In genomic region chr17:38352245-38353083, GRCh38 we compare ENCODE assay signal across 8 cellular contexts. TPM values are rescaled to one million over a fixed set of nuclear protein-coding genes. Genes with fewer than 3 reads are reported as not detected.
DNase-seq lines count a peak whose midpoint lies in the region; ATAC-seq and TF ChIP-seq lines count a peak whose summit lies in the region.

No MANE protein-coding gene starts in this region.

- H3K4me1 Mint-ChIP-seq in WTC11 (peaks cover 50% of the 10 kb centered on the region), endothelial cell (ENCODE audit: unreplicated experiment) (peaks cover 10% of the 10 kb centered on the region)

- H3K36me3 Mint-ChIP-seq in WTC11 (no peaks in the 10 kb centered on the region), endothelial cell (ENCODE audit: low read depth, unreplicated experiment) (peaks cover 4% of the 10 kb centered on the region)

- H3K27ac ChIP-seq in thymus (ENCODE audit: low read depth) = peak overlapping the region; percentile 54

- under 1% methylated on average over 72 of the region's 72 CpGs for WGBS in thymus

- DNase-seq in NCI-H1092 treated with DMSO at 0.1 percent for 48 hours (lab: John Stamatoyannopoulos, UW) (peak; percentile 8), NCI-H1092 (lab: John Stamatoyannopoulos, UW) (no peak), WTC11 (ENCODE audit: low spot score) (peak; percentile 37), endothelial cell (ENCODE audit: low spot score) (peak; percentile 45), midbrain (lab: John Stamatoyannopoulos, UW) (peak; percentile 43), SHP77 treated with DMSO at 0.1 percent for 48 hours (lab: John Stamatoyannopoulos, UW) (no peak)

- no peaks in the 10 kb centered on the region for H3K36me3 ChIP-seq in thymus (ENCODE audit: control insufficient read depth, insufficient read depth)

- H3K27me3 Mint-ChIP-seq in WTC11 (ENCODE audit: low read depth) (no peaks in the 10 kb centered on the region; the same call in 1 of the 2 replicates), endothelial cell (ENCODE audit: unreplicated experiment) (peaks cover 9% of the 10 kb centered on the region)

- no peak for TF ChIP-seq CTCF in WTC11 (IDR thresholded peaks at IDR 0.05)
- TF ChIP-seq CTCF in endothelial cell (IDR thresholded peaks at IDR 0.05; ENCODE audit: unreplicated experiment) = no peak

- H3K27me3 ChIP-seq in thymus (ENCODE audit: control insufficient read depth, insufficient read depth) = no peaks in the 10 kb centered on the region

- no peaks in the 10 kb centered on the region for H3K9me3 Mint-ChIP-seq in WTC11
- H3K9me3 Mint-ChIP-seq in endothelial cell (ENCODE audit: unreplicated experiment) = no peaks in the 10 kb centered on the region

- no peaks in the 10 kb centered on the region for H3K9me3 ChIP-seq in thymus (ENCODE audit: control insufficient read depth)

- H3K27ac Mint-ChIP-seq in WTC11 (no peak overlapping the region), endothelial cell (ENCODE audit: unreplicated experiment) (no peak overlapping the region)

- CTCF ChIA-PET in WTC11 (lab: Charles Lee) = interaction anchor here (0.6 to 4.7 kb wide), 17 partner anchors 9 to 315 kb away, joined by 3 to 51 read pairs (median 7); no protein-coding TSS in a partner anchor

- peak; percentile 21 for ATAC-seq in HG03139 (IDR thresholded peaks at IDR 0.05; ENCODE audit: unreplicated experiment)
- peak; percentile 30 for ATAC-seq in WTC11

- H3K4me3 Mint-ChIP-seq in WTC11 (peak overlapping the region; percentile 76), endothelial cell (ENCODE audit: unreplicated experiment) (peak overlapping the region; percentile 90)

- H3K4me3 ChIP-seq in thymus (ENCODE audit: low read length) = peak overlapping the region; percentile 92

- peaks cover 18% of the 10 kb centered on the region for H3K4me1 ChIP-seq in thymus (ENCODE audit: control insufficient read depth, insufficient read depth, low read length)

- POLR2A ChIA-PET in WTC11 (lab: Charles Lee) = interaction anchor here (0.7 to 1.1 kb wide), 2 partner anchors 27 to 63 kb away, joined by 3 to 5 read pairs; no protein-coding TSS in a partner anchor

TF ChIP-seq in WTC11, 78 proteins besides CTCF, POLR2A, EP300 and RAD21:
- TF ChIP-seq GABPB1 (CRISPR knock-in tag; IDR thresholded peaks at IDR 0.05) (0 out of 2 replicates have a peak, but pooled peaks have one; percentile 4), ZNF671 (CRISPR knock-in tag; IDR thresholded peaks at IDR 0.05) (no peak)
- TF ChIP-seq, protein P1, sequence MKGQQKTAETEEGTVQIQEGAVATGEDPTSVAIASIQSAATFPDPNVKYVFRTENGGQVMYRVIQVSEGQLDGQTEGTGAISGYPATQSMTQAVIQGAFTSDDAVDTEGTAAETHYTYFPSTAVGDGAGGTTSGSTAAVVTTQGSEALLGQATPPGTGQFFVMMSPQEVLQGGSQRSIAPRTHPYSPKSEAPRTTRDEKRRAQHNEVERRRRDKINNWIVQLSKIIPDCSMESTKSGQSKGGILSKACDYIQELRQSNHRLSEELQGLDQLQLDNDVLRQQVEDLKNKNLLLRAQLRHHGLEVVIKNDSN (CRISPR knock-in tag; IDR thresholded peaks at IDR 0.05) = peak; percentile 24; the same call in 1 of the 2 replicates

RNA-seq across cellular contexts. Expression of gene SOCS7, which starts 0.8 kb away (rescaled TPM):
- total RNA-seq in WTC11 (2021) (32.3 to 34.4 TPM (median 33.6 TPM) in 3 replicates), endothelial cell (ENCODE audit: unreplicated experiment) (13.8 TPM)
- 3.5 TPM for polyA plus RNA-seq in thymus

RNA-seq across cellular contexts. Expression of gene GPR179, which starts 8.7 kb away (rescaled TPM):
- total RNA-seq in WTC11 (2021) (0.09 to 0.46 TPM (median 0.46 TPM) in 3 replicates), endothelial cell (ENCODE audit: unreplicated experiment) (0.97 TPM)
- polyA plus RNA-seq in thymus = 0.05 TPM

RNA-seq across cellular contexts. Expression of gene MRPL45, which starts 55.5 kb away (rescaled TPM):
- total RNA-seq in WTC11 (2021) (60.3 to 63.3 TPM (median 61.1 TPM) in 3 replicates), endothelial cell (ENCODE audit: unreplicated experiment) (57.7 TPM)
- polyA plus RNA-seq in thymus = 28.4 TPM

Comparison
In these comparisons a context has a peak if more than half of its experiments do, and no peak if none do; other contexts are left out.
1. DNase-seq: peak in NCI-H1092 treated with DMSO at 0.1 percent for 48 hours (single experiment), WTC11 (single experiment), endothelial cell (single experiment) and midbrain (single experiment); none in NCI-H1092 (single experiment) and SHP77 treated with DMSO at 0.1 percent for 48 hours (single experiment).